Comparison of ENCODE assay signal across 1 cellular context in the genomic region with DNA sequence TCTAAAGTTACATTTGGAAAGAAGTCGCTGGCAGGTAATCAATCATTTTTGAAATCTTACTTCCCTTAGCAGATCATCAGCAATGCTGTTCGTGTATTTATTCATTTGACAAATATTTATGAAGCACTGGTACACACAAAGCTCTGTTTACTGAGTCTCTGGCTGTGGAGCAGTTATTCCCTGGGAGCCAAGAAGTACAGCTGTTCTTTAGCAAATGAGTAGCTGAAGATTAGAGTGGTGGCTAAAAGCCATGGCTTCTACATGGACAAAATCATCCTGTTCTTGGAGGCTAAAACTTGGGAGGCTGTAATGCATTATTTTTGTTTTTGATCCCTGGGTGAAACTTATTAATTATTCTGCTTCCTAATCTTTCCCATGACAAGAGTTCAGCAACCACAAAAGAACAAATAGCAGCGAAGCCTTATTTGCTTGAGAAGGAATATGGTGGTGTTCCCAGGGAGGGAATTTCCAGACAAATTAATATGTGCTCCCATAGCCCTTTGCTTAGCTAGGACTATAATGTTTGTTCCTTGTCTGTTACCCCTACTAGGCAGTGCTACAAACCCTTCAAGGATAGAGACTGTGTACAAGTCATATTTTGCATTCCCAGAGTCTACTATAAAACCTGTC.
TF ChIP-seq lines count a peak whose summit lies in the region.

No MANE protein-coding gene starts in this region.

TF ChIP-seq in IMR-90, 13 proteins besides CTCF, POLR2A, EP300 and RAD21:
- TF ChIP-seq MAFK (IDR thresholded peaks at IDR 0.05; ENCODE audit: low read depth, low read length): no peak
- TF ChIP-seq CEBPB (IDR thresholded peaks at IDR 0.05; ENCODE audit: low read depth, low read length): no peak
- no peak for TF ChIP-seq RCOR1 (IDR thresholded peaks at IDR 0.05; ENCODE audit: insufficient replicate concordance, low read length)
- TF ChIP-seq RFX5 (IDR thresholded peaks at IDR 0.05; ENCODE audit: low read depth, low read length): no peak
- no peak for TF ChIP-seq CHD1 (IDR thresholded peaks at IDR 0.05; ENCODE audit: low read depth, low read length)
- TF ChIP-seq SMC3 (IDR thresholded peaks at IDR 0.05; ENCODE audit: low read depth, low read length): no peak
- no peak for TF ChIP-seq MAZ (IDR thresholded peaks at IDR 0.05; ENCODE audit: borderline replicate concordance, low read depth, low read length)
- TF ChIP-seq FOS (IDR thresholded peaks at IDR 0.05; ENCODE audit: low read depth, low read length): no peak
- TF ChIP-seq NFE2L2 (IDR thresholded peaks at IDR 0.05; ENCODE audit: low read depth, low read length): no peak
- TF ChIP-seq, protein P1, sequence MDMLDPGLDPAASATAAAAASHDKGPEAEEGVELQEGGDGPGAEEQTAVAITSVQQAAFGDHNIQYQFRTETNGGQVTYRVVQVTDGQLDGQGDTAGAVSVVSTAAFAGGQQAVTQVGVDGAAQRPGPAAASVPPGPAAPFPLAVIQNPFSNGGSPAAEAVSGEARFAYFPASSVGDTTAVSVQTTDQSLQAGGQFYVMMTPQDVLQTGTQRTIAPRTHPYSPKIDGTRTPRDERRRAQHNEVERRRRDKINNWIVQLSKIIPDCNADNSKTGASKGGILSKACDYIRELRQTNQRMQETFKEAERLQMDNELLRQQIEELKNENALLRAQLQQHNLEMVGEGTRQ (IDR thresholded peaks at IDR 0.05; ENCODE audit: low read depth, low read length): no peak
- TF ChIP-seq MXI1 (IDR thresholded peaks at IDR 0.05; ENCODE audit: borderline replicate concordance, low read depth, low read length): no peak
- TF ChIP-seq BHLHE40 (IDR thresholded peaks at IDR 0.05; ENCODE audit: low read depth, low read length): no peak
- TF ChIP-seq, protein P2, sequence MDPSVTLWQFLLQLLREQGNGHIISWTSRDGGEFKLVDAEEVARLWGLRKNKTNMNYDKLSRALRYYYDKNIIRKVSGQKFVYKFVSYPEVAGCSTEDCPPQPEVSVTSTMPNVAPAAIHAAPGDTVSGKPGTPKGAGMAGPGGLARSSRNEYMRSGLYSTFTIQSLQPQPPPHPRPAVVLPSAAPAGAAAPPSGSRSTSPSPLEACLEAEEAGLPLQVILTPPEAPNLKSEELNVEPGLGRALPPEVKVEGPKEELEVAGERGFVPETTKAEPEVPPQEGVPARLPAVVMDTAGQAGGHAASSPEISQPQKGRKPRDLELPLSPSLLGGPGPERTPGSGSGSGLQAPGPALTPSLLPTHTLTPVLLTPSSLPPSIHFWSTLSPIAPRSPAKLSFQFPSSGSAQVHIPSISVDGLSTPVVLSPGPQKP (IDR thresholded peaks at IDR 0.05; ENCODE audit: borderline replicate concordance, low read depth, low read length): no peak
